ENCODE assay signal across 8 cellular contexts in genomic region chr9:35611230-35611797, GRCh38. TPM values are rescaled to one million over a fixed set of nuclear protein-coding genes. Genes with fewer than 3 reads are reported as not detected.
DNase-seq lines count a peak whose midpoint lies in the region; ATAC-seq, FAIRE-seq and TF ChIP-seq lines count a peak whose summit lies in the region.

No MANE protein-coding gene starts in this region.

- peaks cover 3% of the 10 kb centered on the region for H3K4me1 ChIP-seq in right cardiac atrium (ENCODE audit: control insufficient read depth, insufficient read depth, low read length)

- WGBS in right cardiac atrium: 19% methylated on average over 8 of the region's 8 CpGs

- no peaks in the 10 kb centered on the region for H3K9me3 Mint-ChIP-seq in activated naive CD8-positive, alpha-beta T cell treated with anti-CD3 and anti-CD28 coated beads, Interleukin-2, amount 10 ng/mL, durations not matched to agents 7 days and 5 days

- H3K27me3 Mint-ChIP-seq in activated naive CD8-positive, alpha-beta T cell treated with anti-CD3 and anti-CD28 coated beads, Interleukin-2, amount 10 ng/mL, durations not matched to agents 7 days and 5 days: no peaks in the 10 kb centered on the region

- no peak for TF ChIP-seq POLR2A in H54 (IDR thresholded peaks at IDR 0.05; ENCODE audit: low read depth, low read length)

- no peaks in the 10 kb centered on the region for H3K9me3 ChIP-seq in right cardiac atrium (ENCODE audit: control insufficient read depth, low read length)

- intact Hi-C loops in right cardiac atrium (cut with DNase I): no loop called here

- no peak overlapping the region for H3K27ac ChIP-seq in right cardiac atrium (ENCODE audit: low read length)

- ATAC-seq in HG02610 (IDR thresholded peaks at IDR 0.05; ENCODE audit: unreplicated experiment) (peak; percentile 41), right cardiac atrium (peak; percentile 36 to 58)
- peak; percentile 84 for ATAC-seq in activated naive CD8-positive, alpha-beta T cell treated with anti-CD3 and anti-CD28 coated beads, Interleukin-2, amount 10 ng/mL, durations not matched to agents 7 days and 5 days (ENCODE audit: low read depth)

- H3K36me3 Mint-ChIP-seq in activated naive CD8-positive, alpha-beta T cell treated with anti-CD3 and anti-CD28 coated beads, Interleukin-2, amount 10 ng/mL, durations not matched to agents 7 days and 5 days: peaks cover 31% of the 10 kb centered on the region

- H3K4me1 Mint-ChIP-seq in activated naive CD8-positive, alpha-beta T cell treated with anti-CD3 and anti-CD28 coated beads, Interleukin-2, amount 10 ng/mL, durations not matched to agents 7 days and 5 days: peaks cover 23% of the 10 kb centered on the region

- H3K27me3 ChIP-seq in right cardiac atrium (ENCODE audit: control insufficient read depth, insufficient read depth): no peaks in the 10 kb centered on the region

- no peak overlapping the region for H3K4me3 Mint-ChIP-seq in activated naive CD8-positive, alpha-beta T cell treated with anti-CD3 and anti-CD28 coated beads, Interleukin-2, amount 10 ng/mL, durations not matched to agents 7 days and 5 days

- POLR2A ChIA-PET in activated naive CD8-positive, alpha-beta T cell treated with anti-CD3 and anti-CD28 coated beads, Interleukin-2, amount 10 ng/mL, durations not matched to agents 7 days and 5 days (lab: Charles Lee): interaction anchor here (1.0 to 2.0 kb wide), 8 partner anchors 28 to 145 kb away, joined by 4 to 12 read pairs (median 5); partner anchors contain the start of genes ARHGEF39, CCDC107, GBA2 and RGP1

- DNase-seq in DMS114 treated with DMSO at 0.1 percent for 48 hours (lab: John Stamatoyannopoulos, UW; ENCODE audit: unreplicated experiment): peak; percentile 6
- DNase-seq in RPMI7951 (ENCODE audit: low read depth): peak; percentile 35
- no peak for DNase-seq in activated naive CD8-positive, alpha-beta T cell treated with anti-CD3 and anti-CD28 coated beads, Interleukin-2, amount 10 ng/mL, durations not matched to agents 7 days and 5 days
- peak in 2 of 3 donors; percentile 45 to 75 for DNase-seq in right cardiac atrium
- peak; percentile 32 to 46 (median 43) for DNase-seq in stimulated activated CD4-positive, alpha-beta T cell treated with anti-CD3 and anti-CD28 coated beads, Interleukin-12 subunit alpha, Interleukin-12 subunit beta, amount 100 ng/mL, for 48 hours (ENCODE audit: low read depth in 2 of 3, low spot score in 1 of 3)
- DNase-seq in H54 (ENCODE audit: insufficient read length, low spot score): no peak
- DNase-seq in 8988T: no peak

- no peak overlapping the region for H3K4me3 ChIP-seq in right cardiac atrium (ENCODE audit: low read length)

- H3K27ac Mint-ChIP-seq in activated naive CD8-positive, alpha-beta T cell treated with anti-CD3 and anti-CD28 coated beads, Interleukin-2, amount 10 ng/mL, durations not matched to agents 7 days and 5 days: no peak overlapping the region

- no peak for FAIRE-seq in H54 (lab: Jason Lieb, UNC)

RNA-seq across cellular contexts. Expression of gene TESK1, which starts 6.3 kb away (rescaled TPM):
- total RNA-seq in RPMI7951 (2014; rRNA removed; shearing (Covaris generic)): 4.0 and 5.5 TPM in 2 replicates
- total RNA-seq in activated naive CD8-positive, alpha-beta T cell treated with anti-CD3 and anti-CD28 coated beads, Interleukin-2, amount 10 ng/mL, durations not matched to agents 7 days and 5 days: 10 to 100 TPM; 42.2 to 42.8 TPM
- 10 to 100 TPM; 25.0 to 35.3 (median 27.4) TPM for total RNA-seq in right cardiac atrium
- 30.5 TPM for polyA plus RNA-seq in right cardiac atrium

RNA-seq across cellular contexts. Expression of gene CD72, which starts 6.9 kb away (rescaled TPM):
- total RNA-seq in RPMI7951 (2014; rRNA removed; shearing (Covaris generic)): 0.10 and 0.12 TPM in 2 replicates
- 10 to 100 TPM; 15.3 to 18.4 TPM for total RNA-seq in activated naive CD8-positive, alpha-beta T cell treated with anti-CD3 and anti-CD28 coated beads, Interleukin-2, amount 10 ng/mL, durations not matched to agents 7 days and 5 days
- under 1 TPM; 0.58 to 0.68 (median 0.60) TPM for total RNA-seq in right cardiac atrium
- 0.66 TPM for polyA plus RNA-seq in right cardiac atrium

RNA-seq across cellular contexts. Expression of gene SIT1, which starts 39.4 kb away (rescaled TPM):
- total RNA-seq in RPMI7951 (2014; rRNA removed; shearing (Covaris generic)): not detected in 2 replicates
- total RNA-seq in activated naive CD8-positive, alpha-beta T cell treated with anti-CD3 and anti-CD28 coated beads, Interleukin-2, amount 10 ng/mL, durations not matched to agents 7 days and 5 days: 100 to 1,000 TPM; 174 to 195 TPM
- 1 to 10 TPM in 1 of 4 donors, under 1 TPM in 1, not detected in 2; 0.26 to 1.5 TPM for total RNA-seq in right cardiac atrium
- 0.14 TPM for polyA plus RNA-seq in right cardiac atrium

RNA-seq across cellular contexts. Expression of gene RMRP, which starts 46.5 kb away (rescaled TPM):
- 19,023 and 39,221 TPM in 2 replicates for total RNA-seq in RPMI7951 (2014; rRNA removed; shearing (Covaris generic))
- over 10,000 TPM; 10,447 to 10,452 TPM for total RNA-seq in activated naive CD8-positive, alpha-beta T cell treated with anti-CD3 and anti-CD28 coated beads, Interleukin-2, amount 10 ng/mL, durations not matched to agents 7 days and 5 days
- total RNA-seq in right cardiac atrium: over 10,000 TPM; 19,654 to 22,919 (median 21,195) TPM
- polyA plus RNA-seq in right cardiac atrium: 218 TPM

RNA-seq across cellular contexts. Expression of gene CCDC107, which starts 46.8 kb away (rescaled TPM):
- total RNA-seq in RPMI7951 (2014; rRNA removed; shearing (Covaris generic)): 18.1 and 32.5 TPM in 2 replicates
- total RNA-seq in activated naive CD8-positive, alpha-beta T cell treated with anti-CD3 and anti-CD28 coated beads, Interleukin-2, amount 10 ng/mL, durations not matched to agents 7 days and 5 days: 10 to 100 TPM; 32.7 to 36.3 TPM
- total RNA-seq in right cardiac atrium: 10 to 100 TPM; 54.7 to 61.6 (median 60.1) TPM
- 75.0 TPM for polyA plus RNA-seq in right cardiac atrium

Comparison
In these comparisons a context has a peak if more than half of its experiments do, and no peak if none do; other contexts are left out.
1. DNase-seq: peak in DMS114 treated with DMSO at 0.1 percent for 48 hours (single experiment), RPMI7951 (single experiment), right cardiac atrium (2 of 3) and stimulated activated CD4-positive, alpha-beta T cell treated with anti-CD3 and anti-CD28 coated beads, Interleukin-12 subunit alpha, Interleukin-12 subunit beta, amount 100 ng/mL, for 48 hours (3 of 3); none in activated naive CD8-positive, alpha-beta T cell treated with anti-CD3 and anti-CD28 coated beads, Interleukin-2, amount 10 ng/mL, durations not matched to agents 7 days and 5 days (single experiment), H54 (single experiment) and 8988T (single experiment).
2. RNA of gene CD72, which starts 6.9 kb away (total RNA-seq): 15.3 to 18.4 TPM in activated naive CD8-positive, alpha-beta T cell treated with anti-CD3 and anti-CD28 coated beads, Interleukin-2, amount 10 ng/mL, durations not matched to agents 7 days and 5 days; 0.58 to 0.68 TPM in right cardiac atrium and 0.10 to 0.12 TPM in RPMI7951; every median in the first group is over 4 times any median in the second.
3. RNA of gene SIT1, which starts 39.4 kb away (total RNA-seq): 174 to 195 TPM in activated naive CD8-positive, alpha-beta T cell treated with anti-CD3 and anti-CD28 coated beads, Interleukin-2, amount 10 ng/mL, durations not matched to agents 7 days and 5 days; 0.26 to 1.5 TPM in right cardiac atrium and not detected in RPMI7951; every median in the first group is over 10 times any median in the second.
4. Peak in every context shown above with its lines, with median percentiles within 50 percentile points of each other: ATAC-seq.